Comparison of ENCODE assay signal across 11 cellular contexts in the genomic region with DNA sequence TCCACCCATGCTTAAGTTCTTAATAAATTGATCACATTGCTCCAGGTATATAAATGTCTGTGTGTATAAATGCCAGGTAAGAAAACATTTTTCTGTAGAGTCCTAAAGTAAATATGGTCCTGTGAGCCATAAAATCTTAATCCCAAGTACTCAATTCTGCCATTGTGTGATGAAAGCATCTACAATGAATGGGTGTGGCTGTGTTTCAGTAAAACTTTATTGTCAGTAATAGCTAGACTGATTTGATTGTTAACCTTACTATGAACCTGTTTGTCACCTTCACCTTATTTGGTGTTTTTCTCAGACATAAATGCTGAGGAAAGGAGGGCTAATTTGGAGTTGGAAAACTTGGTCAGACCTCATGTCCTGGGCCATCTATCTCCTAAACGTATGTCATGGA.
"Had no signal": no experiment of that assay in that cellular context is flagged by ENCODE, and none has a peak within 500 bp of the region (broad histone marks: within the 10 kb centered on the region; RNA-seq: fewer than 3 reads in every experiment).

No MANE protein-coding gene starts in this region.

- H3K27ac Mint-ChIP-seq: GM23338, H9, HFFc6 had no signal

- H3K4me3 ChIP-seq: GM23248, GM23338, HAP-1 had no signal

- H2AFZ ChIP-seq: GM23248, GM23338 had no signal

- ATAC-seq: GM23338, HCT116 had no signal

- H3K9me3 ChIP-seq: HAP-1 had no signal

- FAIRE-seq: H1, H54 had no signal

- H3K4me1 ChIP-seq: HAP-1 had no signal

- H3K9ac ChIP-seq: GM23248 had no signal

- H3K4me2 ChIP-seq: GM23338 had no signal

- H3K27ac ChIP-seq: GM23248 had no signal

- H3K4me3 Mint-ChIP-seq: GM23338, H9, HFFc6 had no signal

- DNase-seq: GM23248, GOT3, H7, H9, HCEC 1CT, HFFc6 had no signal

- H3K36me3 ChIP-seq: HAP-1 had no signal
